17 cellular contexts compared by ENCODE assay signal in the genomic region with DNA sequence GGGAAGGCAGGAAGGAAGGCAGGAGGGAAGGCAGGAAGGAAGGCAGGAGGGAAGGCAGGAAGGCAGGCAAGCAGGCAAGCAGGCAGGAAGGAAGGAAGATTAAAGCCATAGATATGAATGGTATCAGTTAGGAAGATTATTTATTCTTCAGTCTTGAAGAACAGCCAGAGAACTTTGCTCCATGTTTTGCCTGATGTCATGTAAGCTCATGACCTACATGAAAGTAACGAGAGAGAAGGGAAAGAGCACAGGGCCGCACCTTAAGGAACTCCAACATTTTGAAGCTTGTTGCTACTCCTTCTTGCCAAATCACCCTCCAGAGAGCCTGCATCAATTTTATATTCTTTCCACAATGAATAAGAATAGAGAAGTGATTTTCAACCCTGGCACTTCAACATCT.
"Had no signal": no experiment of that assay in that cellular context is flagged by ENCODE, and none has a peak within 500 bp of the region (broad histone marks: within the 10 kb centered on the region; RNA-seq: fewer than 3 reads in every experiment).

No MANE protein-coding gene starts in this region.

- H3K27ac Mint-ChIP-seq: IgD-negative memory B cell had no signal

- H3K4me3 ChIP-seq: MG63 had no signal

- H3K36me3 Mint-ChIP-seq: IgD-negative memory B cell had no signal

- H3K4me3 Mint-ChIP-seq: IgD-negative memory B cell had no signal

- DNase-seq: KBM-7, MG63, NCI-H1092, NCI-H1105 treated with DMSO at 0.1 percent for 48 hours, NCI-H1417 treated with DMSO at 0.1 percent for 48 hours, NCI-H146, NCI-H1694 treated with DMSO at 0.1 percent for 48 hours, NCI-H1930, NCI-H2081, NCI-H2107, NCI-H2227 treated with DMSO at 0.1 percent for 48 hours, NCI-H524, NCI-H526 treated with DMSO at 0.1 percent for 48 hours, NCI-H748 treated with DMSO at 0.1 percent for 48 hours, SHP77 had no signal

- ATAC-seq: SK-N-SH treated with all-trans-retinoic acid at 6 μM for 48 hours had no signal

- H3K36me3 ChIP-seq: MG63 had no signal

- H3K4me1 Mint-ChIP-seq: IgD-negative memory B cell had no signal

- H3K9me3 Mint-ChIP-seq: IgD-negative memory B cell had no signal

- H3K9me3 ChIP-seq: MG63 had no signal
